ENCODE assay signal across 1 cellular context in the genomic region with DNA sequence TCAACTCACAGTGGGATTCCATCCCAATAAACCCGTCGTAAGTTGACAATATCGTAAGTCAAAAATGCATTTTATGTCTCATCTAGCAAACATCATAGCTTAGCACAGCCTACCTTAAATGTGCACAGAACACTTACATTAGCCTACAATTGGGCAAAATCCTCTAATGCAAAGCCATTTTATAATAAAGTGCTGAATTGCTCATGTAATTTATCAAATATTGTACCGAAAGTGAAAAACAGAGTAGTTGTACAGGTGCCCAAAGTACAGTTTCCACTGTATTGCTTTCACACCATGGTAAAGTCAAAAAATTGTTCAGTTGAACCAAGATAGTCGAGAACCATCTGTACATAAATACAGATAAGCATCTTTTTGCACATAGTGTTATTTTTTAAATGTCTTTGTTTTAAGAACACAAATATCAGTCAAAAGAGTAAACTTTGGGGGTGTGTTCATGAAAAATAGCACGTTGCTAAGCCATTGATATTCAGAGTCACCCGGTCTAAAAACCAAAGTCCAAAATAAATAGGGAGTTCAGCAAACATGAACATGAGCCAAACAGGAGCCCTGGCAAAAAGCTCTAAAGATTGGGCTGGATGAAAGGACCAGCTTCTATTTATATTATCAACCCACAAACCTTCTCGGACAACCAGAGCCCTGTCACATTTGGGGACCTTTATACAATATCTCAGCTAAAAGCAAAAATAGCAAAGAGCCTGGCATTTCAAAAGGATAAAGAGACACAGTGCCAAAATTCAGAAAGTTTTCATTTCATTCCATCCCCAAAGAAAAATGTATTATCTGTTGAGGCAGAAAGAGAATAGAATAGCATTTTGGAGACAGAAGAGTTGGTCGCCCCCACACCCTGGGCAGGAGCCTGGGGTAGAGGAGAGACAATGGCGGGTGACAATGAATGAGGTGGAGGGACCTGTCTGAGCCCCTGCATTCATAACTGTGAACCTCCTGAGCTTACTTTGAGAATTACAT.
A peak's percentile ranks its signal among the peaks of the same experiment; 100 is the strongest.
TF ChIP-seq lines count a peak whose summit lies in the region.

No MANE protein-coding gene starts in this region.

TF ChIP-seq in HepG2, 621 proteins besides CTCF, POLR2A, EP300 and RAD21 (continued from another document and continues in another):
- TF ChIP-seq, protein P1, sequence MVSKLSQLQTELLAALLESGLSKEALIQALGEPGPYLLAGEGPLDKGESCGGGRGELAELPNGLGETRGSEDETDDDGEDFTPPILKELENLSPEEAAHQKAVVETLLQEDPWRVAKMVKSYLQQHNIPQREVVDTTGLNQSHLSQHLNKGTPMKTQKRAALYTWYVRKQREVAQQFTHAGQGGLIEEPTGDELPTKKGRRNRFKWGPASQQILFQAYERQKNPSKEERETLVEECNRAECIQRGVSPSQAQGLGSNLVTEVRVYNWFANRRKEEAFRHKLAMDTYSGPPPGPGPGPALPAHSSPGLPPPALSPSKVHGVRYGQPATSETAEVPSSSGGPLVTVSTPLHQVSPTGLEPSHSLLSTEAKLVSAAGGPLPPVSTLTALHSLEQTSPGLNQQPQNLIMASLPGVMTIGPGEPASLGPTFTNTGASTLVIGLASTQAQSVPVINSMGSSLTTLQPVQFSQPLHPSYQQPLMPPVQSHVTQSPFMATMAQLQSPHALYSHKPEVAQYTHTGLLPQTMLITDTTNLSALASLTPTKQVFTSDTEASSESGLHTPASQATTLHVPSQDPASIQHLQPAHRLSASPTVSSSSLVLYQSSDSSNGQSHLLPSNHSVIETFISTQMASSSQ (IDR thresholded peaks at IDR 0.05; ENCODE audit: low read depth), result peak; percentile 24; the same call in 1 of the 2 replicates
- TF ChIP-seq, protein P1 (CRISPR knock-in tag; IDR thresholded peaks at IDR 0.05; ENCODE audit: borderline replicate concordance), result peak; percentile 73; the same call in 1 of the 2 replicates
- TF ChIP-seq, protein P2, sequence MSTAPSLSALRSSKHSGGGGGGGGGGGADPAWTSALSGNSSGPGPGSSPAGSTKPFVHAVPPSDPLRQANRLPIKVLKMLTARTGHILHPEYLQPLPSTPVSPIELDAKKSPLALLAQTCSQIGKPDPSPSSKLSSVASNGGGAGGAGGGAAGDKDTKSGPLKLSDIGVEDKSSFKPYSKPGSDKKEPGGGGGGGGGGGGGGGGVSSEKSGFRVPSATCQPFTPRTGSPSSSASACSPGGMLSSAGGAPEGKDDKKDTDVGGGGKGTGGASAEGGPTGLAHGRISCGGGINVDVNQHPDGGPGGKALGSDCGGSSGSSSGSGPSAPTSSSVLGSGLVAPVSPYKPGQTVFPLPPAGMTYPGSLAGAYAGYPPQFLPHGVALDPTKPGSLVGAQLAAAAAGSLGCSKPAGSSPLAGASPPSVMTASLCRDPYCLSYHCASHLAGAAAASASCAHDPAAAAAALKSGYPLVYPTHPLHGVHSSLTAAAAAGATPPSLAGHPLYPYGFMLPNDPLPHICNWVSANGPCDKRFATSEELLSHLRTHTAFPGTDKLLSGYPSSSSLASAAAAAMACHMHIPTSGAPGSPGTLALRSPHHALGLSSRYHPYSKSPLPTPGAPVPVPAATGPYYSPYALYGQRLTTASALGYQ (CRISPR knock-in tag; IDR thresholded peaks at IDR 0.05), result peak; percentile 81; the same call in 1 of the 2 replicates
- no peak for TF ChIP-seq CREB1 (IDR thresholded peaks at IDR 0.05)
- peak; percentile 84 for TF ChIP-seq CREB1 (CRISPR knock-in tag; IDR thresholded peaks at IDR 0.05)
- TF ChIP-seq ZFP37 (CRISPR knock-in tag; IDR thresholded peaks at IDR 0.05; ENCODE audit: borderline replicate concordance), result no peak
- TF ChIP-seq IKZF4 (CRISPR knock-in tag; IDR thresholded peaks at IDR 0.05; ENCODE audit: borderline replicate concordance, low read depth, not compliant biosample characterization), result no peak
- TF ChIP-seq, protein P3, sequence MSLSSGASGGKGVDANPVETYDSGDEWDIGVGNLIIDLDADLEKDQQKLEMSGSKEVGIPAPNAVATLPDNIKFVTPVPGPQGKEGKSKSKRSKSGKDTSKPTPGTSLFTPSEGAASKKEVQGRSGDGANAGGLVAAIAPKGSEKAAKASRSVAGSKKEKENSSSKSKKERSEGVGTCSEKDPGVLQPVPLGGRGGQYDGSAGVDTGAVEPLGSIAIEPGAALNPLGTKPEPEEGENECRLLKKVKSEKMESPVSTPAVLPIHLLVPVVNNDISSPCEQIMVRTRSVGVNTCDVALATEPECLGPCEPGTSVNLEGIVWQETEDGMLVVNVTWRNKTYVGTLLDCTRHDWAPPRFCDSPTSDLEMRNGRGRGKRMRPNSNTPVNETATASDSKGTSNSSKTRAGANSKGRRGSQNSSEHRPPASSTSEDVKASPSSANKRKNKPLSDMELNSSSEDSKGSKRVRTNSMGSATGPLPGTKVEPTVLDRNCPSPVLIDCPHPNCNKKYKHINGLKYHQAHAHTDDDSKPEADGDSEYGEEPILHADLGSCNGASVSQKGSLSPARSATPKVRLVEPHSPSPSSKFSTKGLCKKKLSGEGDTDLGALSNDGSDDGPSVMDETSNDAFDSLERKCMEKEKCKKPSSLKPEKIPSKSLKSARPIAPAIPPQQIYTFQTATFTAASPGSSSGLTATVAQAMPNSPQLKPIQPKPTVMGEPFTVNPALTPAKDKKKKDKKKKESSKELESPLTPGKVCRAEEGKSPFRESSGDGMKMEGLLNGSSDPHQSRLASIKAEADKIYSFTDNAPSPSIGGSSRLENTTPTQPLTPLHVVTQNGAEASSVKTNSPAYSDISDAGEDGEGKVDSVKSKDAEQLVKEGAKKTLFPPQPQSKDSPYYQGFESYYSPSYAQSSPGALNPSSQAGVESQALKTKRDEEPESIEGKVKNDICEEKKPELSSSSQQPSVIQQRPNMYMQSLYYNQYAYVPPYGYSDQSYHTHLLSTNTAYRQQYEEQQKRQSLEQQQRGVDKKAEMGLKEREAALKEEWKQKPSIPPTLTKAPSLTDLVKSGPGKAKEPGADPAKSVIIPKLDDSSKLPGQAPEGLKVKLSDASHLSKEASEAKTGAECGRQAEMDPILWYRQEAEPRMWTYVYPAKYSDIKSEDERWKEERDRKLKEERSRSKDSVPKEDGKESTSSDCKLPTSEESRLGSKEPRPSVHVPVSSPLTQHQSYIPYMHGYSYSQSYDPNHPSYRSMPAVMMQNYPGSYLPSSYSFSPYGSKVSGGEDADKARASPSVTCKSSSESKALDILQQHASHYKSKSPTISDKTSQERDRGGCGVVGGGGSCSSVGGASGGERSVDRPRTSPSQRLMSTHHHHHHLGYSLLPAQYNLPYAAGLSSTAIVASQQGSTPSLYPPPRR (CRISPR knock-in tag; IDR thresholded peaks at IDR 0.05; ENCODE audit: borderline replicate concordance), result peak; percentile 93
- peak; percentile 87; the same call in 1 of the 2 replicates for TF ChIP-seq ZBTB3 (CRISPR knock-in tag; IDR thresholded peaks at IDR 0.05; ENCODE audit: borderline replicate concordance, low read depth)
- TF ChIP-seq, protein P4, sequence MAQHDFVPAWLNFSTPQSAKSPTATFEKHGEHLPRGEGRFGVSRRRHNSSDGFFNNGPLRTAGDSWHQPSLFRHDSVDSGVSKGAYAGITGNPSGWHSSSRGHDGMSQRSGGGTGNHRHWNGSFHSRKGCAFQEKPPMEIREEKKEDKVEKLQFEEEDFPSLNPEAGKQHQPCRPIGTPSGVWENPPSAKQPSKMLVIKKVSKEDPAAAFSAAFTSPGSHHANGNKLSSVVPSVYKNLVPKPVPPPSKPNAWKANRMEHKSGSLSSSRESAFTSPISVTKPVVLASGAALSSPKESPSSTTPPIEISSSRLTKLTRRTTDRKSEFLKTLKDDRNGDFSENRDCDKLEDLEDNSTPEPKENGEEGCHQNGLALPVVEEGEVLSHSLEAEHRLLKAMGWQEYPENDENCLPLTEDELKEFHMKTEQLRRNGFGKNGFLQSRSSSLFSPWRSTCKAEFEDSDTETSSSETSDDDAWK (CRISPR knock-in tag; IDR thresholded peaks at IDR 0.05), result no peak
- TF ChIP-seq STAT5B (CRISPR knock-in tag; IDR thresholded peaks at IDR 0.05), result no peak
- no peak for TF ChIP-seq MLLT10 (CRISPR knock-in tag; IDR thresholded peaks at IDR 0.05)
- peak; percentile 78; the same call in 1 of the 2 replicates for TF ChIP-seq SIX1 (CRISPR knock-in tag; IDR thresholded peaks at IDR 0.05; ENCODE audit: borderline replicate concordance)
- TF ChIP-seq TBX3 (IDR thresholded peaks at IDR 0.05; ENCODE audit: borderline replicate concordance), result peak; percentile 69; the same call in 1 of the 2 replicates
- no peak for TF ChIP-seq ZFAT (CRISPR knock-in tag; conservative IDR thresholded peaks at IDR 0.05)
- peak; percentile 55; the same call in 1 of the 2 replicates for TF ChIP-seq SNAPC2 (CRISPR knock-in tag; IDR thresholded peaks at IDR 0.05)
- no peak for TF ChIP-seq PHF20 (CRISPR knock-in tag; IDR thresholded peaks at IDR 0.05)
- TF ChIP-seq JDP2 (CRISPR knock-in tag; IDR thresholded peaks at IDR 0.05; ENCODE audit: borderline replicate concordance), result no peak
- peak; percentile 39; the same call in 1 of the 2 replicates for TF ChIP-seq ZNF441 (CRISPR knock-in tag; IDR thresholded peaks at IDR 0.05; ENCODE audit: borderline replicate concordance)
- peak; percentile 88; the same call in 1 of the 2 replicates for TF ChIP-seq FOXO1 (CRISPR knock-in tag; IDR thresholded peaks at IDR 0.05)
- TF ChIP-seq, protein P5, sequence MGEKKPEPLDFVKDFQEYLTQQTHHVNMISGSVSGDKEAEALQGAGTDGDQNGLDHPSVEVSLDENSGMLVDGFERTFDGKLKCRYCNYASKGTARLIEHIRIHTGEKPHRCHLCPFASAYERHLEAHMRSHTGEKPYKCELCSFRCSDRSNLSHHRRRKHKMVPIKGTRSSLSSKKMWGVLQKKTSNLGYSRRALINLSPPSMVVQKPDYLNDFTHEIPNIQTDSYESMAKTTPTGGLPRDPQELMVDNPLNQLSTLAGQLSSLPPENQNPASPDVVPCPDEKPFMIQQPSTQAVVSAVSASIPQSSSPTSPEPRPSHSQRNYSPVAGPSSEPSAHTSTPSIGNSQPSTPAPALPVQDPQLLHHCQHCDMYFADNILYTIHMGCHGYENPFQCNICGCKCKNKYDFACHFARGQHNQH (CRISPR knock-in tag; IDR thresholded peaks at IDR 0.05), result peak; percentile 90; the same call in 1 of the 2 replicates
- no peak for TF ChIP-seq MZF1 (CRISPR knock-in tag; IDR thresholded peaks at IDR 0.05; ENCODE audit: borderline replicate concordance)
- TF ChIP-seq CBX1 (IDR thresholded peaks at IDR 0.05; ENCODE audit: low read depth), result peak; percentile 34
- peak; percentile 41; the same call in 1 of the 2 replicates for TF ChIP-seq FOXK1 (CRISPR knock-in tag; IDR thresholded peaks at IDR 0.05; ENCODE audit: borderline replicate concordance, low read depth)
- TF ChIP-seq AKAP8 (CRISPR knock-in tag; IDR thresholded peaks at IDR 0.05), result peak; percentile 58; the same call in 1 of the 2 replicates
- TF ChIP-seq HOXD1 (CRISPR knock-in tag; IDR thresholded peaks at IDR 0.05), result no peak
- TF ChIP-seq ZNF432 (CRISPR knock-in tag; IDR thresholded peaks at IDR 0.05; ENCODE audit: borderline replicate concordance), result no peak
- TF ChIP-seq PHF21A (CRISPR knock-in tag; IDR thresholded peaks at IDR 0.05), result peak; percentile 93
- TF ChIP-seq NFIC (IDR thresholded peaks at IDR 0.05; ENCODE audit: low read length), result peak; percentile 99
- TF ChIP-seq ZNF367 (CRISPR knock-in tag; IDR thresholded peaks at IDR 0.05; ENCODE audit: borderline replicate concordance), result no peak
- no peak for TF ChIP-seq ZBTB38 (CRISPR knock-in tag; IDR thresholded peaks at IDR 0.05)
- peak; percentile 96 for TF ChIP-seq SOX5 (CRISPR knock-in tag; IDR thresholded peaks at IDR 0.05; ENCODE audit: borderline replicate concordance)
- TF ChIP-seq, protein P6, sequence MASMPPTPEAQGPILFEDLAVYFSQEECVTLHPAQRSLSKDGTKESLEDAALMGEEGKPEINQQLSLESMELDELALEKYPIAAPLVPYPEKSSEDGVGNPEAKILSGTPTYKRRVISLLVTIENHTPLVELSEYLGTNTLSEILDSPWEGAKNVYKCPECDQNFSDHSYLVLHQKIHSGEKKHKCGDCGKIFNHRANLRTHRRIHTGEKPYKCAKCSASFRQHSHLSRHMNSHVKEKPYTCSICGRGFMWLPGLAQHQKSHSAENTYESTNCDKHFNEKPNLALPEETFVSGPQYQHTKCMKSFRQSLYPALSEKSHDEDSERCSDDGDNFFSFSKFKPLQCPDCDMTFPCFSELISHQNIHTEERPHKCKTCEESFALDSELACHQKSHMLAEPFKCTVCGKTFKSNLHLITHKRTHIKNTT (CRISPR knock-in tag; IDR thresholded peaks at IDR 0.05), result no peak
- TF ChIP-seq TCF7 (IDR thresholded peaks at IDR 0.05; ENCODE audit: low read depth), result peak; percentile 94
- TF ChIP-seq ZNF850 (CRISPR knock-in tag; conservative IDR thresholded peaks at IDR 0.05), result no peak
- TF ChIP-seq, protein P7, sequence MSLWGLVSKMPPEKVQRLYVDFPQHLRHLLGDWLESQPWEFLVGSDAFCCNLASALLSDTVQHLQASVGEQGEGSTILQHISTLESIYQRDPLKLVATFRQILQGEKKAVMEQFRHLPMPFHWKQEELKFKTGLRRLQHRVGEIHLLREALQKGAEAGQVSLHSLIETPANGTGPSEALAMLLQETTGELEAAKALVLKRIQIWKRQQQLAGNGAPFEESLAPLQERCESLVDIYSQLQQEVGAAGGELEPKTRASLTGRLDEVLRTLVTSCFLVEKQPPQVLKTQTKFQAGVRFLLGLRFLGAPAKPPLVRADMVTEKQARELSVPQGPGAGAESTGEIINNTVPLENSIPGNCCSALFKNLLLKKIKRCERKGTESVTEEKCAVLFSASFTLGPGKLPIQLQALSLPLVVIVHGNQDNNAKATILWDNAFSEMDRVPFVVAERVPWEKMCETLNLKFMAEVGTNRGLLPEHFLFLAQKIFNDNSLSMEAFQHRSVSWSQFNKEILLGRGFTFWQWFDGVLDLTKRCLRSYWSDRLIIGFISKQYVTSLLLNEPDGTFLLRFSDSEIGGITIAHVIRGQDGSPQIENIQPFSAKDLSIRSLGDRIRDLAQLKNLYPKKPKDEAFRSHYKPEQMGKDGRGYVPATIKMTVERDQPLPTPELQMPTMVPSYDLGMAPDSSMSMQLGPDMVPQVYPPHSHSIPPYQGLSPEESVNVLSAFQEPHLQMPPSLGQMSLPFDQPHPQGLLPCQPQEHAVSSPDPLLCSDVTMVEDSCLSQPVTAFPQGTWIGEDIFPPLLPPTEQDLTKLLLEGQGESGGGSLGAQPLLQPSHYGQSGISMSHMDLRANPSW (CRISPR knock-in tag; IDR thresholded peaks at IDR 0.05; ENCODE audit: borderline replicate concordance), result peak; percentile 92; the same call in 1 of the 2 replicates
- 0 out of 2 replicates have a peak, but pooled peaks have one; percentile 63 for TF ChIP-seq ZNF543 (CRISPR knock-in tag; IDR thresholded peaks at IDR 0.05)
- peak; percentile 84 for TF ChIP-seq ZSCAN29 (CRISPR knock-in tag; conservative IDR thresholded peaks at IDR 0.05)
- no peak for TF ChIP-seq DR1 (CRISPR knock-in tag; IDR thresholded peaks at IDR 0.05)
- TF ChIP-seq HNF4G (IDR thresholded peaks at IDR 0.05; ENCODE audit: borderline replicate concordance, low read depth, low read length), result peak; percentile 95
- peak; percentile 44; the same call in 1 of the 2 replicates for TF ChIP-seq HNF4G (CRISPR knock-in tag; IDR thresholded peaks at IDR 0.05; ENCODE audit: borderline replicate concordance, low read depth)
- peak; percentile 32; the same call in 1 of the 2 replicates for TF ChIP-seq ZFP36L2 (CRISPR knock-in tag; IDR thresholded peaks at IDR 0.05)
